In genomic region chr5:40572947-40573346, GRCh38 we compare ENCODE assay signal across 17 cellular contexts.
DNase-seq lines count a peak whose midpoint lies in the region; ATAC-seq and TF ChIP-seq lines count a peak whose summit lies in the region.
"Had no signal": no experiment of that assay in that cellular context is flagged by ENCODE, and none has a peak within 500 bp of the region (broad histone marks: within the 10 kb centered on the region; RNA-seq: fewer than 3 reads in every experiment).

No MANE protein-coding gene starts in this region.

- H3K36me3 ChIP-seq in A673 (ENCODE audit: insufficient read depth, low read length, poor library complexity, severe bottlenecking), result no peaks in the 10 kb centered on the region
- no peaks in the 10 kb centered on the region for H3K36me3 ChIP-seq in colonic mucosa
- H3K36me3 ChIP-seq in PC-3 (ENCODE audit: low read depth, low read length), result no peaks in the 10 kb centered on the region

- no peaks in the 10 kb centered on the region for H4K20me1 ChIP-seq in PC-3 (ENCODE audit: low read length)

- peak overlapping the region; percentile 62 for H3K27ac Mint-ChIP-seq in HFFc6
- H3K27ac Mint-ChIP-seq in chondrocyte (ENCODE audit: unreplicated experiment), result peak overlapping the region; percentile 32
- H3K27ac Mint-ChIP-seq: activated naive CD4-positive, alpha-beta T cell treated with anti-CD3 and anti-CD28 coated beads for 36 hours; natural killer cell treated with Interleukin-12 subunit alpha and Interleukin-12 subunit beta and Interleukin-15 and Interleukin-18, amount 100 ng/mL, for 72 hours had no signal

- no peak overlapping the region for H3K4me2 ChIP-seq in PC-3 (ENCODE audit: low read length)

- TF ChIP-seq CTCF in A673 (conservative IDR thresholded peaks at IDR 0.05; ENCODE audit: low read depth, low read length), result no peak
- no peak for TF ChIP-seq CTCF in HFFc6 (IDR thresholded peaks at IDR 0.05)
- TF ChIP-seq CTCF in chondrocyte (IDR thresholded peaks at IDR 0.05), result no peak
- TF ChIP-seq CTCF in colonic mucosa (IDR thresholded peaks at IDR 0.05), result no peak
- TF ChIP-seq CTCF in PC-3 (conservative IDR thresholded peaks at IDR 0.05; ENCODE audit: low read depth, low read length), result no peak

- H3K79me2 ChIP-seq in PC-3 (ENCODE audit: low read length), result no peaks in the 10 kb centered on the region

- peaks cover 54% of the 10 kb centered on the region for H3K4me1 Mint-ChIP-seq in HFFc6 (ENCODE audit: low read depth)
- peaks cover 36% of the 10 kb centered on the region for H3K4me1 Mint-ChIP-seq in chondrocyte (ENCODE audit: low read depth)

- H3K4me3 Mint-ChIP-seq in HFFc6 (no peak overlapping the region), chondrocyte (ENCODE audit: unreplicated experiment) (no peak overlapping the region)
- H3K4me3 Mint-ChIP-seq: activated naive CD4-positive, alpha-beta T cell treated with anti-CD3 and anti-CD28 coated beads for 36 hours; natural killer cell treated with Interleukin-12 subunit alpha and Interleukin-12 subunit beta and Interleukin-15 and Interleukin-18, amount 100 ng/mL, for 72 hours had no signal

- POLR2A ChIA-PET in A673 (lab: Charles Lee; ENCODE audit: low non-redundant PET), result no interaction called here
- POLR2A ChIA-PET in PC-3 (lab: Charles Lee; ENCODE audit: unreplicated experiment), result no interaction called here

- H3K27ac ChIP-seq in A673 (ENCODE audit: low read depth, low read length, poor library complexity, severe bottlenecking) (no peak overlapping the region), colonic mucosa (no peak overlapping the region), PC-3 (ENCODE audit: low read length) (no peak overlapping the region)
- H3K27ac ChIP-seq: VCaP had no signal

- no peak overlapping the region for H3K4me3 ChIP-seq in A673 (ENCODE audit: low read depth, low read length, poor library complexity, severe bottlenecking)
- H3K4me3 ChIP-seq in colonic mucosa, result no peak overlapping the region
- no peak overlapping the region for H3K4me3 ChIP-seq in PC-3 (ENCODE audit: low read length)

- H3K4me1 ChIP-seq in A673 (ENCODE audit: insufficient read depth, low read length, poor library complexity, severe bottlenecking) (no peaks in the 10 kb centered on the region), colonic mucosa (no peaks in the 10 kb centered on the region), PC-3 (ENCODE audit: insufficient read depth, low read length) (peaks cover 32% of the 10 kb centered on the region)

- DNase-seq in A673 (ENCODE audit: low spot score), result peak; percentile 36
- peak; percentile 18 for DNase-seq in HFFc6
- DNase-seq in chondrocyte (ENCODE audit: low spot score), result no peak
- peak; percentile 48 for DNase-seq in iris pigment epithelial cell (ENCODE audit: low read depth)
- no peak for DNase-seq in NCI-H524 treated with DMSO at 0.1 percent for 48 hours (lab: John Stamatoyannopoulos, UW)
- no peak for DNase-seq in colonic mucosa
- DNase-seq in PC-3, result no peak
- DNase-seq: activated naive CD4-positive, alpha-beta T cell treated with anti-CD3 and anti-CD28 coated beads for 36 hours; Calu3; NCI-H1417; NCI-H226; stimulated activated CD4-positive, alpha-beta T cell treated with anti-CD3 and anti-CD28 coated beads, Interleukin-4, amount 100 ng/mL, for 24 hours had no signal

- CTCF ChIA-PET in A673 (lab: Charles Lee) (no interaction called here), PC-3 (lab: Charles Lee) (no interaction called here)

- no peak overlapping the region for H2AFZ ChIP-seq in PC-3 (ENCODE audit: low read length)

- H3K36me3 Mint-ChIP-seq in HFFc6 (ENCODE audit: low read depth), result no peaks in the 10 kb centered on the region; the same call in 1 of the 2 replicates
- H3K36me3 Mint-ChIP-seq in chondrocyte (ENCODE audit: low read depth), result peaks cover 3% of the 10 kb centered on the region
- H3K36me3 Mint-ChIP-seq: natural killer cell treated with Interleukin-12 subunit alpha and Interleukin-12 subunit beta and Interleukin-15 and Interleukin-18, amount 100 ng/mL, for 72 hours had no signal

- peaks cover 5% of the 10 kb centered on the region for H3F3A ChIP-seq in PC-3 (ENCODE audit: low read length, unreplicated experiment)

- no peaks in the 10 kb centered on the region for H3K27me3 ChIP-seq in A673 (replicated peaks; ENCODE audit: insufficient read depth, low read depth, low read length, poor library complexity)
- H3K27me3 ChIP-seq in colonic mucosa, result no peaks in the 10 kb centered on the region
- H3K27me3 ChIP-seq in PC-3 (ENCODE audit: low read length), result no peaks in the 10 kb centered on the region

- no peak overlapping the region for H3K9ac ChIP-seq in colonic mucosa (ENCODE audit: low read depth in 2 of 2, low read length in 2 of 2)
- H3K9ac ChIP-seq in PC-3 (ENCODE audit: low read length), result no peak overlapping the region

- H3K9me3 Mint-ChIP-seq in HFFc6, result no peaks in the 10 kb centered on the region
- peaks cover 2% of the 10 kb centered on the region for H3K9me3 Mint-ChIP-seq in chondrocyte (ENCODE audit: low read depth)
- H3K9me3 Mint-ChIP-seq: activated naive CD4-positive, alpha-beta T cell treated with anti-CD3 and anti-CD28 coated beads for 36 hours had no signal

- BruUV-seq in A673 (replicated peaks; lab: Mats Ljungman, UMichigan) (no TSS peak), PC-3 (replicated peaks; lab: Mats Ljungman, UMichigan) (no TSS peak)

- H3K9me3 ChIP-seq in A673 (ENCODE audit: low read depth, low read length, poor library complexity, severe bottlenecking), result no peaks in the 10 kb centered on the region
- no peaks in the 10 kb centered on the region for H3K9me3 ChIP-seq in colonic mucosa
- H3K9me3 ChIP-seq in PC-3 (ENCODE audit: low read length), result no peaks in the 10 kb centered on the region

- H3K9me2 ChIP-seq in PC-3 (replicated peaks; ENCODE audit: low read length), result no peaks in the 10 kb centered on the region

- no peak for ATAC-seq in HG03469 (IDR thresholded peaks at IDR 0.05; ENCODE audit: unreplicated experiment)
- no peak for ATAC-seq in PC-3
- ATAC-seq: left lobe of liver; natural killer cell treated with Interleukin-12 subunit alpha and Interleukin-12 subunit beta and Interleukin-15 and Interleukin-18, amount 100 ng/mL, for 72 hours; SK-N-SH treated with all-trans-retinoic acid at 6 μM for 48 hours had no signal

- peaks cover 1% of the 10 kb centered on the region; the same call in 1 of the 2 replicates for H3K27me3 Mint-ChIP-seq in HFFc6 (ENCODE audit: insufficient read depth)
- no peaks in the 10 kb centered on the region for H3K27me3 Mint-ChIP-seq in chondrocyte (ENCODE audit: low read depth)

- intact Hi-C loops in A673 (cut with micrococcal nuclease; ENCODE audit: unreplicated experiment), result no loop called here
- intact Hi-C loops in colonic mucosa (cut with DNase I), result no loop called here
- intact Hi-C loops in PC-3 (cut with micrococcal nuclease), result loop anchor here (10.0 kb wide), 1 partner anchor 858 kb away; no protein-coding TSS in a partner anchor

Comparison
In these comparisons a context has a peak if more than half of its experiments do, and no peak if none do; other contexts are left out.
1. DNase-seq: peak in A673 (single experiment), HFFc6 (single experiment) and iris pigment epithelial cell (single experiment); none in chondrocyte (single experiment), NCI-H524 treated with DMSO at 0.1 percent for 48 hours (single experiment), colonic mucosa (single experiment) and PC-3 (single experiment).